Comparison of ENCODE assay signal across 11 cellular contexts in the genomic region with DNA sequence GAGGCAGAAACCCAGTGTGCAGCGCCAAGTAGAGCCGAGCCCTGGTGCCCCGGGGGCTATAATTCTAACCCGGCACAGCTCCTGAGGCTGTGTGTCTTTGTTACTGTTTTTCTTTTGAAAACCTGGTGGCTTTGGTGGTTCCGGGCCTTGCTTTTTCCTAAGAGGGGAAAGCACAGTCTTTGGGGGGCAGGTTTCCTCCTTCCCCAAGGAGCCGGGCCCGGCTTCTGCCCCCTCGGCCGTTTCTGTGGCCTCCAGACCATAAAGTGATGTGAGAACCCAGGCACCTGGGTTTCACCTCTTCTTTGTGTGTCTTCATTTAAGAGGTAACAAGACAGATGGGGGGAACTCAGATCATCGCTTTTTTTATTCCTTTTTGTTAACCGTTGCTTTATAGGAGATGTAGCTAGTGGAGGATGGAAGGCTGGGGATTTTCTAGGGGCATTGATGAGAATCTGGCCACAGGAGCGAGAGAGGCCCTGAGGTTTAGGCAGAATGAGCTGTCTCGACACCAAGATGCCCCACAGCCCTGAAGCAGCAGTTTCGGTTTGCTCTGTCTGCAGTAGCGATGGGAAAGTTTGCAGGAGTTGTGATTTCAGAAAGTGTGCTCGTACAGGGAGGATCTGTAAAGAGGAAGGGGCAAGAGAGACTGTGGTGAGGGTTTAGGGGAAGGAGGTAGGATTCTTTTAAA.
DNase-seq lines count a peak whose midpoint lies in the region; ATAC-seq, FAIRE-seq and TF ChIP-seq lines count a peak whose summit lies in the region.
"Had no signal": no experiment of that assay in that cellular context is flagged by ENCODE, and none has a peak within 500 bp of the region (broad histone marks: within the 10 kb centered on the region; RNA-seq: fewer than 3 reads in every experiment).

No MANE protein-coding gene starts in this region.

- peak; percentile 90 for ATAC-seq in HG02642 (IDR thresholded peaks at IDR 0.05; ENCODE audit: poor library complexity, unreplicated experiment)

- FAIRE-seq in kidney (lab: Jason Lieb, UNC), result no peak
- FAIRE-seq: TTC549 had no signal

- H3K4me1 ChIP-seq in OCI-LY7 (ENCODE audit: insufficient read depth, low read length, poor library complexity, severe bottlenecking), result peaks cover 44% of the 10 kb centered on the region
- H3K4me1 ChIP-seq in osteoblast (ENCODE audit: insufficient read depth, low read length), result no peaks in the 10 kb centered on the region
- no peaks in the 10 kb centered on the region for H3K4me1 ChIP-seq in kidney (ENCODE audit: control insufficient read depth in 1 of 2, insufficient read depth in 1 of 2, low read depth in 1 of 2, low read length in 2 of 2)
- H3K4me1 ChIP-seq: parathyroid adenoma had no signal

- H3K9ac ChIP-seq in kidney (ENCODE audit: low read length in 2 of 2), result no peak overlapping the region
- H3K9ac ChIP-seq: parathyroid adenoma had no signal

- POLR2A ChIA-PET in OCI-LY7 (lab: Charles Lee), result interaction anchor here (0.7 to 2.0 kb wide), 6 partner anchors 13 to 34 kb away, joined by 3 to 8 read pairs (median 4); no protein-coding TSS in a partner anchor

- no peaks in the 10 kb centered on the region for H3K9me2 ChIP-seq in OCI-LY7 (ENCODE audit: insufficient read depth, low read length)

- H4K20me1 ChIP-seq in OCI-LY7 (ENCODE audit: insufficient read depth, low read length) (no peaks in the 10 kb centered on the region), osteoblast (ENCODE audit: insufficient read depth, low read length) (peaks cover 1% of the 10 kb centered on the region)

- peak; percentile 13 for DNase-seq in activated CD4-positive, alpha-beta T cell treated with anti-CD3 and anti-CD28 coated beads for 48 hours
- no peak for DNase-seq in activated CD4-positive, alpha-beta T cell treated with anti-CD3 and anti-CD28 coated beads, Interleukin-2, amount 50 U/mL, for 1 hour
- DNase-seq in OCI-LY7 (ENCODE audit: low spot score) (peak; percentile 70), osteoblast (ENCODE audit: insufficient read length, low spot score, missing footprints) (peak; percentile 78), posterior vena cava (ENCODE audit: low spot score) (no peak), kidney (no peak), SIG-M5 (lab: John Stamatoyannopoulos, UW) (no peak)

- H2AFZ ChIP-seq in OCI-LY7 (ENCODE audit: low read length), result peak overlapping the region; percentile 53; the same call in 1 of the 2 replicates
- no peak overlapping the region for H2AFZ ChIP-seq in osteoblast (ENCODE audit: low read length)
- H2AFZ ChIP-seq: parathyroid adenoma had no signal

- intact Hi-C loops in OCI-LY7 (cut with micrococcal nuclease; ENCODE audit: unreplicated experiment) (loop anchor here (5.0 kb wide), 2 partner anchors 43 to 812 kb away; no protein-coding TSS in a partner anchor), posterior vena cava (cut with DNase I) (no loop called here), kidney (cut with DNase I) (no loop called here)

- no peaks in the 10 kb centered on the region for H3K27me3 ChIP-seq in osteoblast (ENCODE audit: insufficient read depth, low read length)

- CTCF ChIA-PET in OCI-LY7 (lab: Charles Lee; ENCODE audit: unreplicated experiment), result interaction anchor here (0.7 to 1.2 kb wide), 2 partner anchors 9 to 10 kb away, joined by 3 read pairs; no protein-coding TSS in a partner anchor

- H3K36me3 ChIP-seq in OCI-LY7 (ENCODE audit: insufficient read depth, low read length) (peaks cover 35% of the 10 kb centered on the region), osteoblast (ENCODE audit: insufficient read depth, low read length) (peaks cover 16% of the 10 kb centered on the region), kidney (ENCODE audit: control insufficient read depth in 1 of 2, insufficient read depth in 2 of 2, low read length in 2 of 2) (peaks cover 4 to 5% of the 10 kb centered on the region in 2 donors)

- H3K79me2 ChIP-seq in OCI-LY7 (ENCODE audit: insufficient read depth, low read depth, low read length) (no peaks in the 10 kb centered on the region), osteoblast (ENCODE audit: insufficient read depth, low read length) (peaks cover 9% of the 10 kb centered on the region)
- H3K79me2 ChIP-seq: parathyroid adenoma had no signal

- TF ChIP-seq CTCF in OCI-LY7 (conservative IDR thresholded peaks at IDR 0.05; ENCODE audit: low read length) (no peak), osteoblast (IDR thresholded peaks at IDR 0.05; ENCODE audit: extremely low read depth, low read depth, low read length) (no peak), kidney (IDR thresholded peaks at IDR 0.05; ENCODE audit: borderline replicate concordance, extremely low read depth, insufficient read depth) (no peak)

- H3K9me3 ChIP-seq in OCI-LY7 (ENCODE audit: low read length) (no peaks in the 10 kb centered on the region), osteoblast (ENCODE audit: low read depth, low read length) (no peaks in the 10 kb centered on the region), kidney (ENCODE audit: control insufficient read depth in 1 of 2, low read length in 2 of 2) (no peaks in the 10 kb centered on the region)

- H3K27ac ChIP-seq in OCI-LY7 (ENCODE audit: low read depth, low read length, poor library complexity, severe bottlenecking) (peak overlapping the region; percentile 85), osteoblast (ENCODE audit: low read depth, low read length) (no peak overlapping the region), kidney (ENCODE audit: low read depth in 2 of 2, low read length in 2 of 2) (no peak overlapping the region)
- H3K27ac ChIP-seq: epithelial cell of prostate, parathyroid adenoma had no signal

- H3K4me2 ChIP-seq in OCI-LY7 (ENCODE audit: low read length) (peak overlapping the region; percentile 82), osteoblast (ENCODE audit: insufficient read depth, low read length) (peak overlapping the region; percentile 28)

- H3K4me3 ChIP-seq in OCI-LY7 (ENCODE audit: low read depth, low read length, poor library complexity, severe bottlenecking) (peak overlapping the region; percentile 63), osteoblast (ENCODE audit: insufficient read depth, low read length) (no peak overlapping the region), kidney (ENCODE audit: low read length in 2 of 2) (no peak overlapping the region)

- no TSS peak for BruUV-seq in OCI-LY7 (replicated peaks; lab: Mats Ljungman, UMichigan)

Comparison
In these comparisons a context has a peak if more than half of its experiments do, and no peak if none do; other contexts are left out.
1. DNase-seq: peak in activated CD4-positive, alpha-beta T cell treated with anti-CD3 and anti-CD28 coated beads for 48 hours (single experiment), OCI-LY7 (single experiment) and osteoblast (single experiment); none in activated CD4-positive, alpha-beta T cell treated with anti-CD3 and anti-CD28 coated beads, Interleukin-2, amount 50 U/mL, for 1 hour (single experiment), posterior vena cava (single experiment), kidney (single experiment) and SIG-M5 (single experiment).